In the genomic region with DNA sequence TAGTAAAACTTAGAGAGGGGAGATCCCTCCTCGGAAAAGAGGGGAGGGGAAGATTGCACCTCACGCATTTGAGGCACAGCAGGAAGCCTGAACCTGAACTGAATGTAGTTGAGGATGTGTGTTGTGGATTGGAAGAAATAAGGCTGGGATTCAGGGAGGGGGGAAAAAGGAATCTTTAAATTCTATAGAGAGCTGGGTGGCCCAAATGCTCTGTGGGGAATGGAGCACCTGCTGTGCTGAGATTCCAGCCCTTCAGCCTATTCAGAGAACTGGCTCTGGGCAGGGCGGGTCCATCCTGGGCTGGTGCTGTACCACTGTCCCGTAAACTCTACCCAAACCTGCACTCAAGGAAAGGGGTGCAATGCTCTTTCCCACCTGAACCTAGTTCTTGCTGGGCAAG, we compare ENCODE assay signal across 2 cellular contexts.
TF ChIP-seq lines count a peak whose summit lies in the region.

No MANE protein-coding gene starts in this region.

TF ChIP-seq in WTC11, 78 proteins besides CTCF, POLR2A, EP300 and RAD21 (continued from another document):
- no peak for TF ChIP-seq SMAD3 (CRISPR knock-in tag; IDR thresholded peaks at IDR 0.05; ENCODE audit: borderline replicate concordance)
- TF ChIP-seq JUN (CRISPR knock-in tag; IDR thresholded peaks at IDR 0.05) = no peak
- TF ChIP-seq, protein P1, sequence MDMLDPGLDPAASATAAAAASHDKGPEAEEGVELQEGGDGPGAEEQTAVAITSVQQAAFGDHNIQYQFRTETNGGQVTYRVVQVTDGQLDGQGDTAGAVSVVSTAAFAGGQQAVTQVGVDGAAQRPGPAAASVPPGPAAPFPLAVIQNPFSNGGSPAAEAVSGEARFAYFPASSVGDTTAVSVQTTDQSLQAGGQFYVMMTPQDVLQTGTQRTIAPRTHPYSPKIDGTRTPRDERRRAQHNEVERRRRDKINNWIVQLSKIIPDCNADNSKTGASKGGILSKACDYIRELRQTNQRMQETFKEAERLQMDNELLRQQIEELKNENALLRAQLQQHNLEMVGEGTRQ (CRISPR knock-in tag; IDR thresholded peaks at IDR 0.05) = no peak

TF ChIP-seq in SK-N-SH treated with all-trans-retinoic acid at 6 μM for 48 hours, 23 proteins besides CTCF, POLR2A, EP300 and RAD21 (continued from another document):
- TF ChIP-seq, protein P2, sequence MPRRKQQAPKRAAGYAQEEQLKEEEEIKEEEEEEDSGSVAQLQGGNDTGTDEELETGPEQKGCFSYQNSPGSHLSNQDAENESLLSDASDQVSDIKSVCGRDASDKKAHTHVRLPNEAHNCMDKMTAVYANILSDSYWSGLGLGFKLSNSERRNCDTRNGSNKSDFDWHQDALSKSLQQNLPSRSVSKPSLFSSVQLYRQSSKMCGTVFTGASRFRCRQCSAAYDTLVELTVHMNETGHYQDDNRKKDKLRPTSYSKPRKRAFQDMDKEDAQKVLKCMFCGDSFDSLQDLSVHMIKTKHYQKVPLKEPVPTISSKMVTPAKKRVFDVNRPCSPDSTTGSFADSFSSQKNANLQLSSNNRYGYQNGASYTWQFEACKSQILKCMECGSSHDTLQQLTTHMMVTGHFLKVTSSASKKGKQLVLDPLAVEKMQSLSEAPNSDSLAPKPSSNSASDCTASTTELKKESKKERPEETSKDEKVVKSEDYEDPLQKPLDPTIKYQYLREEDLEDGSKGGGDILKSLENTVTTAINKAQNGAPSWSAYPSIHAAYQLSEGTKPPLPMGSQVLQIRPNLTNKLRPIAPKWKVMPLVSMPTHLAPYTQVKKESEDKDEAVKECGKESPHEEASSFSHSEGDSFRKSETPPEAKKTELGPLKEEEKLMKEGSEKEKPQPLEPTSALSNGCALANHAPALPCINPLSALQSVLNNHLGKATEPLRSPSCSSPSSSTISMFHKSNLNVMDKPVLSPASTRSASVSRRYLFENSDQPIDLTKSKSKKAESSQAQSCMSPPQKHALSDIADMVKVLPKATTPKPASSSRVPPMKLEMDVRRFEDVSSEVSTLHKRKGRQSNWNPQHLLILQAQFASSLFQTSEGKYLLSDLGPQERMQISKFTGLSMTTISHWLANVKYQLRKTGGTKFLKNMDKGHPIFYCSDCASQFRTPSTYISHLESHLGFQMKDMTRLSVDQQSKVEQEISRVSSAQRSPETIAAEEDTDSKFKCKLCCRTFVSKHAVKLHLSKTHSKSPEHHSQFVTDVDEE (CRISPR knock-in tag; IDR thresholded peaks at IDR 0.05) = no peak
- TF ChIP-seq PPARA (CRISPR knock-in tag; IDR thresholded peaks at IDR 0.05; ENCODE audit: borderline replicate concordance) (no peak), TCF4 (CRISPR knock-in tag; IDR thresholded peaks at IDR 0.05; ENCODE audit: borderline replicate concordance) (no peak), ISL1 (CRISPR knock-in tag; IDR thresholded peaks at IDR 0.05) (no peak)
